11 cellular contexts compared by ENCODE assay signal in genomic region chr3:130012108-130012507, GRCh38. TPM values are rescaled to one million over a fixed set of nuclear protein-coding genes. Genes with fewer than 3 reads are reported as not detected.
DNase-seq lines count a peak whose midpoint lies in the region; ATAC-seq, FAIRE-seq and TF ChIP-seq lines count a peak whose summit lies in the region.
"Not testable (repeated sequence)": the region's sequence is repeated elsewhere in the genome, so short reads cannot be mapped to it uniquely, and the experiment has no call there.
"Had no signal": no experiment of that assay in that cellular context is flagged by ENCODE, and none has a peak within 500 bp of the region (broad histone marks: within the 10 kb centered on the region; RNA-seq: fewer than 3 reads in every experiment).

No MANE protein-coding gene starts in this region.

- not testable (repeated sequence) for H3K4me3 Mint-ChIP-seq in GM23338

- not testable (repeated sequence) for H3K4me3 ChIP-seq in GM23338; bronchial epithelial cell (ENCODE audit: low read depth, low read length); fibroblast of pulmonary artery (replicated peaks; ENCODE audit: low read depth, low read length)

- not testable (repeated sequence) for H3K4me1 ChIP-seq in GM23338 (ENCODE audit: insufficient read depth)

- H3K27ac Mint-ChIP-seq in GM23338 = not testable (repeated sequence)

- H3K9me3 Mint-ChIP-seq in GM23338 = peaks cover 11% of the 10 kb centered on the region

- H3K27me3 ChIP-seq in GM23338 (ENCODE audit: insufficient read depth); bronchial epithelial cell (ENCODE audit: control insufficient read depth, insufficient read depth, low read length): not testable (repeated sequence)

- H3K79me2 ChIP-seq in GM23338 (replicated peaks; ENCODE audit: insufficient read depth) = not testable (repeated sequence)

- TF ChIP-seq EP300 in Ishikawa (IDR thresholded peaks at IDR 0.05; ENCODE audit: borderline replicate concordance) = not testable (repeated sequence)

- DNase-seq in DMS 273 (lab: John Stamatoyannopoulos, UW; ENCODE audit: unreplicated experiment) (peak; percentile 20), GM23338 (ENCODE audit: low spot score) (peak; percentile 46), amniotic epithelial cell (ENCODE audit: low read depth) (peak; percentile 16), bronchial epithelial cell (ENCODE audit: low read depth) (peak; percentile 15), fibroblast of pulmonary artery (ENCODE audit: low read depth) (peak; percentile 3), iris pigment epithelial cell (ENCODE audit: low read depth) (peak; percentile 18), stromal cell of bone marrow (ENCODE audit: low read depth) (peak; percentile 11)

- not testable (repeated sequence) for TF ChIP-seq RAD21 in Ishikawa (IDR thresholded peaks at IDR 0.05; ENCODE audit: low read depth)

- not testable (repeated sequence) for H3F3A ChIP-seq in GM23338 (replicated peaks; ENCODE audit: low read depth)

- FAIRE-seq in bronchial epithelial cell (lab: Jason Lieb, UNC) = not testable (repeated sequence)

- not testable (repeated sequence) for ATAC-seq in GM23338

- H3K9me2 ChIP-seq in GM23338 (ENCODE audit: insufficient read depth) = not testable (repeated sequence)

- not testable (repeated sequence) for H3K4me1 Mint-ChIP-seq in GM23338

- H3K27me3 Mint-ChIP-seq in GM23338 (ENCODE audit: insufficient read depth, low read depth, poor library complexity) = peaks cover 13% of the 10 kb centered on the region

- TF ChIP-seq CTCF in GM23338 (conservative IDR thresholded peaks at IDR 0.05; ENCODE audit: low read depth in 2 of 2); bronchial epithelial cell (IDR thresholded peaks at IDR 0.05; ENCODE audit: insufficient read depth, low read length, severe bottlenecking); fibroblast of pulmonary artery (IDR thresholded peaks at IDR 0.05; ENCODE audit: low read length, missing control alignments): not testable (repeated sequence)

- H3K4me2 ChIP-seq in GM23338 = not testable (repeated sequence)

- H3K27ac ChIP-seq in GM23338 (ENCODE audit: low read depth) = not testable (repeated sequence)

- not testable (repeated sequence) for H4K20me1 ChIP-seq in GM23338 (replicated peaks; ENCODE audit: insufficient read depth)

- not testable (repeated sequence) for H3K36me3 Mint-ChIP-seq in GM23338 (ENCODE audit: low read depth)

- H2AFZ ChIP-seq in GM23338 = not testable (repeated sequence)

- not testable (repeated sequence) for H3K36me3 ChIP-seq in GM23338 (ENCODE audit: insufficient read depth); bronchial epithelial cell (ENCODE audit: control insufficient read depth, insufficient read depth, low read length)

TF ChIP-seq in Ishikawa, 13 proteins besides CTCF, POLR2A, EP300 and RAD21:
- peak; percentile 76 for TF ChIP-seq USF1 (IDR thresholded peaks at IDR 0.05)

RNA-seq across cellular contexts. Expression of gene TRH, which starts 37.6 kb away (rescaled TPM):
- total RNA-seq in GM23338 (2014; rRNA removed; shearing (Covaris generic)) = 0.28 TPM in 1 of 2 replicates, not detected in the other
- polyA plus RNA-seq in GM23338 (2016; fragmentation: Nextera tagmentation; extraction: Ambion mirVana) = 0.10 TPM in 1 of 2 replicates, not detected in the other
- total RNA-seq in bronchial epithelial cell = not detected in 2 replicates
- total RNA-seq: CD4-positive, CD25-positive, alpha-beta regulatory T cell; H4 had no signal
- polyA plus RNA-seq: CD4-positive, CD25-positive, alpha-beta regulatory T cell; IgD-negative memory B cell had no signal
